ENCODE assay signal across 9 cellular contexts in the genomic region with DNA sequence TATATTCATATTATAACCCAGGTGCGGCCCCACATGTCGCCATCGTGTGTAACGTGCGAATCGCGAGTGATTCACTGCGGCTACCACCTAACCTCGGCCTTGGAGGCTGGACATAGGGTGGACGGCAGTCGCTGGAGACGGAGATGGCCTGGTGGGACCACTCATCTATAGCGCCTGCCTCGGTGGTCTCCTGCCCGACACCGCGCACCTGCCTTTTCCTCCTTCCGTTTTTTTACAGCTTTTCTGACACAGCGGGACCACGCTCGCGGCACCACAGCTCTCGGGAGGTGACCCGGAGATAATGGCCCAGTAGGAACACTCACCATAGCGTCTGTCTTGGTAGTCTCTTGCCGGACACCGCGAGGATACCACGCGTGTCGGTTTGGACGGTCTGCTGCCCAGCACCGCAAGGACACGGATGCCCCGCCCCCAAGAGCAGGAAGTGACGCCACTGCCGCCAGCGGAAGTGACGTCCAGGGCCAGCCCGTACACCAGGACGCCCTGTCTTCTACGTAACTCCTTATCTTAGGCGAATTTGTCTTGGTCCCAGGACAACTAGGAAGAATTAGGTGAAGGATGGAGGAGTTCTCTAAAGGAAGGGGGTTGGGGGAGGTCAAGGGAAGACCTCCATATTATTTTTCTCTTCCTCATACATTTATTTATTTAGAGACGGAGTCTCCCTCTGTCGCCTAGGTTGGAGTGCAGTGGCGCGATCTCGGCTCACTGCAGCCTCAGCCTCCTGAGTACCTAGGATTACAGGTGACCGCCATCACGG. TPM values are rescaled to one million over a fixed set of nuclear protein-coding genes. Genes with fewer than 3 reads are reported as not detected.
DNase-seq lines count a peak whose midpoint lies in the region; FAIRE-seq and TF ChIP-seq lines count a peak whose summit lies in the region.
"Had no signal": no experiment of that assay in that cellular context is flagged by ENCODE, and none has a peak within 500 bp of the region (broad histone marks: within the 10 kb centered on the region; RNA-seq: fewer than 3 reads in every experiment).

No MANE protein-coding gene starts in this region.

- H2BK12ac ChIP-seq in neuronal stem cell (ENCODE audit: low read length): no peak overlapping the region

- peak overlapping the region; percentile 91 for H3K23ac ChIP-seq in neuronal stem cell (ENCODE audit: low read depth, low read length, poor library complexity)

- no peak overlapping the region for H3K4ac ChIP-seq in neuronal stem cell (ENCODE audit: low read length)

- peak in 2 of 4 donors; percentile 12 to 68 for TF ChIP-seq POLR2A in stomach (IDR thresholded peaks at IDR 0.05)

- no peak overlapping the region for H2BK15ac ChIP-seq in neuronal stem cell (ENCODE audit: low read length)

- H3K4me2 ChIP-seq in neuronal stem cell (ENCODE audit: insufficient read depth, low read length, poor library complexity, severe bottlenecking): peak overlapping the region; percentile 31

- WGBS in neuronal stem cell (ENCODE audit: extremely low coverage in 2 of 2, insufficient read length in 2 of 2, insufficient replicate concordance in 1 of 2), 2 donors: no CpG with 5 or more reads among the region's 50 CpGs
- 37 to 54% (median 51%) methylated on average over 48 to 50 of the region's 50 CpGs for WGBS in stomach, 5 donors

- no peak for FAIRE-seq in frontal cortex (lab: Jason Lieb, UNC)
- FAIRE-seq: A204.1 had no signal

- peaks cover 10% of the 10 kb centered on the region for H3K79me1 ChIP-seq in neuronal stem cell (ENCODE audit: low read depth, low read length)

- H2BK120ac ChIP-seq in neuronal stem cell (ENCODE audit: low read depth, low read length): no peak overlapping the region

- H3K4me1 ChIP-seq in SJSA1 (replicated peaks) (peaks cover 27% of the 10 kb centered on the region), neuronal stem cell (ENCODE audit: control insufficient read depth in 2 of 2, insufficient read depth in 1 of 2, low read depth in 1 of 2, low read length in 2 of 2) (no peaks in the 10 kb centered on the region), stomach (peaks cover 7 to 47% (median 22%) of the 10 kb centered on the region in 4 donors)

- TF ChIP-seq EP300 in stomach (IDR thresholded peaks at IDR 0.05): no peak

- H3K36me3 ChIP-seq in SJSA1: peaks cover 61% of the 10 kb centered on the region
- peaks cover 12 to 51% of the 10 kb centered on the region in 2 donors for H3K36me3 ChIP-seq in neuronal stem cell (replicated peaks in 1 of 2; ENCODE audit: control insufficient read depth in 2 of 2, insufficient read depth in 2 of 2, low read length in 2 of 2)
- peaks cover 23 to 38% (median 36%) of the 10 kb centered on the region in 4 donors for H3K36me3 ChIP-seq in stomach

- H3K4me3 ChIP-seq in SJSA1 (peak overlapping the region; percentile 51), neuronal stem cell (ENCODE audit: low read length in 2 of 2) (peak overlapping the region; percentile 89 to 96), stomach (peak overlapping the region; percentile 57 to 64 (median 60))

- DNase-seq in DMS 273 (lab: John Stamatoyannopoulos, UW; ENCODE audit: unreplicated experiment): peak; percentile 75
- DNase-seq in DMS 273 treated with DMSO at 0.1 percent for 48 hours (lab: John Stamatoyannopoulos, UW): no peak
- DNase-seq in HT1080 (ENCODE audit: low read depth): peak; percentile 80
- DNase-seq in SJSA1 (ENCODE audit: low read depth in 1 of 2, low spot score in 2 of 2): peak; percentile 67 to 82
- peak; percentile 42 to 74 (median 62) for DNase-seq in activated naive CD4-positive, alpha-beta T cell (lab: John Stamatoyannopoulos, UW)
- peak; percentile 74 to 81 for DNase-seq in frontal cortex (ENCODE audit: low spot score in 2 of 2)
- DNase-seq in neuronal stem cell (ENCODE audit: low spot score): peak; percentile 66
- peak; percentile 90 for DNase-seq in stomach

- H4K91ac ChIP-seq in neuronal stem cell (ENCODE audit: low read depth, low read length, poor library complexity): peak overlapping the region; percentile 53

- H3K18ac ChIP-seq in neuronal stem cell (ENCODE audit: low read length): peak overlapping the region; percentile 64

- no peak for TF ChIP-seq CTCF in stomach (IDR thresholded peaks at IDR 0.05)

- peak overlapping the region; percentile 79 for H3K9ac ChIP-seq in neuronal stem cell (ENCODE audit: low read depth, low read length, poor library complexity)

- H2BK5ac ChIP-seq in neuronal stem cell (ENCODE audit: low read length): no peak overlapping the region

- H2AK5ac ChIP-seq in neuronal stem cell (ENCODE audit: low read depth, low read length): no peak overlapping the region

- H4K8ac ChIP-seq in neuronal stem cell (ENCODE audit: low read depth, low read length): no peak overlapping the region

- H3K27ac ChIP-seq in SJSA1: peak overlapping the region; percentile 45
- peak overlapping the region; percentile 22 for H3K27ac ChIP-seq in neuronal stem cell (replicated peaks; ENCODE audit: low read length)
- H3K27ac ChIP-seq in stomach: peak overlapping the region; percentile 80 to 91 (median 88)

- H2AFZ ChIP-seq in neuronal stem cell (ENCODE audit: low read length): peak overlapping the region; percentile 76

- H3K14ac ChIP-seq in neuronal stem cell (ENCODE audit: low read length): peak overlapping the region; percentile 2

- H3K9me3 ChIP-seq in SJSA1 (replicated peaks) (no peaks in the 10 kb centered on the region), neuronal stem cell (replicated peaks in 1 of 2; ENCODE audit: control insufficient read depth in 2 of 2, insufficient read depth in 1 of 2, low read depth in 1 of 2, low read length in 2 of 2) (no peaks in the 10 kb centered on the region), stomach (no peaks in the 10 kb centered on the region)

- H3K27me3 ChIP-seq in SJSA1 (replicated peaks): no peaks in the 10 kb centered on the region
- H3K27me3 ChIP-seq in neuronal stem cell (ENCODE audit: control insufficient read depth in 3 of 3, insufficient read depth in 3 of 3, low read depth in 1 of 3, low read length in 3 of 3): no peaks in the 10 kb centered on the region
- no peaks in the 10 kb centered on the region for H3K27me3 ChIP-seq in stomach

- intact Hi-C loops in stomach (cut with DNase I; ENCODE audit: low total_unique reads): no loop called here

RNA-seq across cellular contexts. Expression of a gene that starts 6.4 kb away (rescaled TPM):
- 229 and 305 TPM in 2 replicates for total RNA-seq in HT1080 (2014; rRNA removed; shearing (Covaris generic))
- polyA plus RNA-seq in HT1080 (2015; cell fraction: cytosol; rRNA removed): 264 and 271 TPM in 2 replicates
- polyA plus RNA-seq in HT1080 (2015; cell fraction: nucleus; rRNA removed): 113 and 122 TPM in 2 replicates
- 109 and 179 TPM in 2 replicates for total RNA-seq in SJSA1 (2014; rRNA removed; shearing (Covaris generic))
- total RNA-seq in frontal cortex: 74.6 TPM
- 139 TPM for polyA plus RNA-seq in neuronal stem cell (2013, experiment 1 of 2)
- 137 TPM for polyA plus RNA-seq in neuronal stem cell (2013, experiment 2 of 2)
- 100 to 1,000 TPM in 1 of 5 donors, 10 to 100 TPM in 4; 12.2 to 151 (median 60.7) TPM for total RNA-seq in stomach
- 100 to 1,000 TPM; 131 to 154 (median 152) TPM for polyA plus RNA-seq in stomach

RNA-seq across cellular contexts. Expression of a gene that starts 17.1 kb away (rescaled TPM):
- total RNA-seq in HT1080 (2014; rRNA removed; shearing (Covaris generic)): 1.4 and 2.4 TPM in 2 replicates
- 3.3 and 4.7 TPM in 2 replicates for polyA plus RNA-seq in HT1080 (2015; cell fraction: cytosol; rRNA removed)
- 3.5 and 4.9 TPM in 2 replicates for polyA plus RNA-seq in HT1080 (2015; cell fraction: nucleus; rRNA removed)
- 0.08 TPM in 1 of 2 replicates, not detected in the other for total RNA-seq in SJSA1 (2014; rRNA removed; shearing (Covaris generic))
- 0.41 TPM for total RNA-seq in frontal cortex
- 0.60 TPM for polyA plus RNA-seq in neuronal stem cell (2013, experiment 1 of 2)
- 0.29 TPM for polyA plus RNA-seq in neuronal stem cell (2013, experiment 2 of 2)
- 10 to 100 TPM in 1 of 5 donors, 1 to 10 TPM in 2, not detected in 2; 1.7 to 15.2 (median 5.4) TPM for total RNA-seq in stomach
- 1 to 10 TPM; 1.6 to 3.7 (median 3.1) TPM for polyA plus RNA-seq in stomach

Comparison
In these comparisons a context has a peak if more than half of its experiments do, and no peak if none do; other contexts are left out.
1. H3K27ac ChIP-seq: peak in every context shown above with its lines; median percentile 88 in stomach; 45 in SJSA1; 22 in neuronal stem cell.